In the genomic region with DNA sequence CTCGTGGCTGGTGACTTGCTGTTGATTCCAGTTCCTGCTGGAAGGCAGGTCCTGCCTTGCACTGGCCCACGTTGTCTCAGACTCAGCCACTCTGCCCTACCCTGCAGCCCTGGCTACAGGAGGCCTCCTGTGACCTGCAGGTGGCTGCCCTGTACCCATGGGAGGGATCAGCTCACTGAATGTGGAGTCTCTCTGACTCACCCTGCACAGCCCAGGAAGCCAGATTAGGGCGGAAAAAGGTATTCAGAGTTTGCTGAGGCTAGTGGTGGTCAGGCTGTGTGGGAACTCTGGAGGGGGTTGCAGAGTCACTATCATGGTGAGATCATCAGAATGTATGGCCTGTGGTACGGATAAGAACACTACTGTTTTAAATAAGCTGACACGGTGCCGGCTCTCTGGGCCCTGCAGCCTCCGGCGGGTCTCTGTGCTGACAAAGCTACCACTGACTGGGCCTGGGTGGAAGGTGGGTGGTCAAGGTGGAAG, we compare ENCODE assay signal across 8 cellular contexts. TPM values are rescaled to one million over a fixed set of nuclear protein-coding genes. Genes with fewer than 3 reads are reported as not detected.
DNase-seq lines count a peak whose midpoint lies in the region; ATAC-seq and TF ChIP-seq lines count a peak whose summit lies in the region.

No MANE protein-coding gene starts in this region.

- no peak overlapping the region for H2AFZ ChIP-seq in hepatocyte

- H3K27me3 ChIP-seq in hepatocyte (no peaks in the 10 kb centered on the region), testis (no peaks in the 10 kb centered on the region)
- no peaks in the 10 kb centered on the region for H3K27me3 ChIP-seq in effector memory CD4-positive, alpha-beta T cell (replicated peaks; ENCODE audit: control insufficient read depth, insufficient read depth, low read length, poor library complexity, severe bottlenecking)

- H3K4me2 ChIP-seq in hepatocyte, result no peak overlapping the region

- H3K27ac ChIP-seq in hepatocyte (peak overlapping the region; percentile 81), testis (peak overlapping the region; percentile 79 to 81)
- no peak overlapping the region for H3K27ac ChIP-seq in effector memory CD4-positive, alpha-beta T cell (ENCODE audit: insufficient read depth, low read length, poor library complexity, severe bottlenecking)

- no peaks in the 10 kb centered on the region for H3K79me2 ChIP-seq in hepatocyte

- no peaks in the 10 kb centered on the region for H4K20me1 ChIP-seq in hepatocyte (ENCODE audit: insufficient read depth, poor library complexity, severe bottlenecking)

- H3K4me1 ChIP-seq in hepatocyte (ENCODE audit: insufficient read depth) (peaks cover 19% of the 10 kb centered on the region), testis (peaks cover 46% of the 10 kb centered on the region)
- no peaks in the 10 kb centered on the region for H3K4me1 ChIP-seq in effector memory CD4-positive, alpha-beta T cell (ENCODE audit: control insufficient read depth, insufficient read depth, low read length, poor library complexity, severe bottlenecking)

- H3K9me3 ChIP-seq in hepatocyte (ENCODE audit: low read depth) (no peaks in the 10 kb centered on the region), testis (no peaks in the 10 kb centered on the region)
- H3K9me3 ChIP-seq in effector memory CD4-positive, alpha-beta T cell (ENCODE audit: control insufficient read depth, low read length), result no peaks in the 10 kb centered on the region

- no peaks in the 10 kb centered on the region for H3K36me3 ChIP-seq in hepatocyte (replicated peaks; ENCODE audit: insufficient read depth, low read depth)
- no peaks in the 10 kb centered on the region for H3K36me3 ChIP-seq in testis (ENCODE audit: low read depth, missing control alignments)
- H3K36me3 ChIP-seq in effector memory CD4-positive, alpha-beta T cell (ENCODE audit: control insufficient read depth, insufficient read depth, low read length), result peaks cover 8% of the 10 kb centered on the region

- no peak overlapping the region for H3K4me3 ChIP-seq in AG10803 (ENCODE audit: low read length)
- H3K4me3 ChIP-seq in hepatocyte, result no peak overlapping the region
- H3K4me3 ChIP-seq in testis, result no peak overlapping the region
- H3K4me3 ChIP-seq in effector memory CD4-positive, alpha-beta T cell (ENCODE audit: insufficient read depth, low read depth, low read length, poor library complexity, severe bottlenecking), result no peak overlapping the region

- WGBS in hepatocyte (ENCODE audit: low lambda C conversion rate, missing lambda C conversion rate), result 45% methylated on average over 8 of the region's 8 CpGs
- WGBS in testis, 2 donors, result 75 to 88% methylated on average over 6 to 8 of the region's 8 CpGs

- no peaks in the 10 kb centered on the region for H3K9me2 ChIP-seq in hepatocyte (replicated peaks; ENCODE audit: insufficient read depth)

- no peak for ATAC-seq in omental fat pad (ENCODE audit: low FRiP score)
- ATAC-seq in GM19328 (IDR thresholded peaks at IDR 0.05; ENCODE audit: unreplicated experiment), result no peak

- DNase-seq in AG10803 (ENCODE audit: low read depth), result peak; percentile 62
- DNase-seq in HS-27A (ENCODE audit: low read depth), result peak; percentile 98
- peak in 2 of 3 experiments; percentile 24 to 31 for DNase-seq in activated CD8-positive, alpha-beta memory T cell treated with anti-CD3 and anti-CD28 coated beads for 48 hours (ENCODE audit: low read depth in 2 of 3, low spot score in 2 of 3)
- peak; percentile 84 for DNase-seq in hepatocyte (ENCODE audit: low spot score)
- no peak for DNase-seq in testis
- DNase-seq in omental fat pad (ENCODE audit: low spot score), result no peak
- DNase-seq in effector memory CD4-positive, alpha-beta T cell, result no peak

- intact Hi-C loops in testis (cut with DNase I; ENCODE audit: low total_unique reads), result no loop called here

- TF ChIP-seq POLR2A in testis (IDR thresholded peaks at IDR 0.05), result no peak

- TF ChIP-seq CTCF in AG10803 (conservative IDR thresholded peaks at IDR 0.05; ENCODE audit: low read length) (no peak), hepatocyte (IDR thresholded peaks at IDR 0.05; ENCODE audit: poor library complexity) (peak; percentile 19), testis (IDR thresholded peaks at IDR 0.05) (no peak), omental fat pad (IDR thresholded peaks at IDR 0.05) (no peak)

RNA-seq across cellular contexts. Expression of gene PYGB, which starts 24.7 kb away (rescaled TPM):
- total RNA-seq in hepatocyte, result 52.0 and 61.1 TPM in 2 replicates
- polyA plus RNA-seq in hepatocyte, result 35.0 and 45.3 TPM in 2 replicates
- total RNA-seq in testis, result 10 to 100 TPM; 91.5 TPM
- polyA plus RNA-seq in testis (ENCODE audit: insufficient read depth, low read depth, low replicate concordance), result 50.8 TPM
- 10 to 100 TPM; 63.7 to 94.6 (median 82.4) TPM for total RNA-seq in omental fat pad

RNA-seq across cellular contexts. Expression of gene ENTPD6, which starts 27.7 kb away (rescaled TPM):
- total RNA-seq in hepatocyte, result 58.1 and 80.4 TPM in 2 replicates
- polyA plus RNA-seq in hepatocyte, result 87.1 and 92.0 TPM in 2 replicates
- total RNA-seq in testis, result 100 to 1,000 TPM; 157 to 204 TPM
- 80.7 TPM for polyA plus RNA-seq in testis (ENCODE audit: insufficient read depth, low read depth, low replicate concordance)
- 10 to 100 TPM; 44.6 to 71.0 (median 60.0) TPM for total RNA-seq in omental fat pad

Comparison
In these comparisons a context has a peak if more than half of its experiments do, and no peak if none do; other contexts are left out.
1. DNase-seq: peak in AG10803 (single experiment), HS-27A (single experiment), activated CD8-positive, alpha-beta memory T cell treated with anti-CD3 and anti-CD28 coated beads for 48 hours (2 of 3) and hepatocyte (single experiment); none in testis (single experiment), omental fat pad (single experiment) and effector memory CD4-positive, alpha-beta T cell (0 of 3).